Comparison of ENCODE assay signal across 7 cellular contexts in genomic region chr17:81577278-81578000, GRCh38. TPM values are rescaled to one million over a fixed set of nuclear protein-coding genes. Genes with fewer than 3 reads are reported as not detected.
A peak's percentile ranks its signal among the peaks of the same experiment; 100 is the strongest.
DNase-seq lines count a peak whose midpoint lies in the region; ATAC-seq and TF ChIP-seq lines count a peak whose summit lies in the region.
"Had no signal": no experiment of that assay in that cellular context is flagged by ENCODE, and none has a peak within 500 bp of the region (broad histone marks: within the 10 kb centered on the region; RNA-seq: fewer than 3 reads in every experiment).

No MANE protein-coding gene starts in this region.

- H3K9me3 Mint-ChIP-seq in activated CD4-positive, alpha-beta T cell treated with anti-CD3 and anti-CD28 coated beads, Interleukin-2, amount 10 ng/mL, durations not matched to agents 7 days and 5 days = no peaks in the 10 kb centered on the region

- H3K4me3 Mint-ChIP-seq in activated CD4-positive, alpha-beta T cell treated with anti-CD3 and anti-CD28 coated beads, Interleukin-2, amount 10 ng/mL, durations not matched to agents 7 days and 5 days = no peak overlapping the region

- DNase-seq in activated CD4-positive, alpha-beta T cell treated with anti-CD3 and anti-CD28 coated beads, Interleukin-2, amount 10 ng/mL, durations not matched to agents 7 days and 5 days = no peak
- DNase-seq in activated CD4-positive, alpha-beta T cell treated with anti-CD3 and anti-CD28 coated beads for 48 hours = no peak
- DNase-seq in epithelial cell of esophagus (ENCODE audit: low read depth) = peak; percentile 36
- DNase-seq in thoracic aorta (ENCODE audit: low spot score) = no peak
- DNase-seq: activated CD8-positive, alpha-beta memory T cell treated with anti-CD3 and anti-CD28 coated beads, Interleukin-2, amount 50 U/mL, for 48 hours had no signal

- CTCF ChIA-PET in activated CD4-positive, alpha-beta T cell treated with anti-CD3 and anti-CD28 coated beads, Interleukin-2, amount 10 ng/mL, durations not matched to agents 7 days and 5 days (lab: Charles Lee) = interaction anchor here (1.3 kb wide), 1 partner anchor 20 kb away, joined by 5 read pairs; no protein-coding TSS in a partner anchor

- H3K36me3 Mint-ChIP-seq in activated CD4-positive, alpha-beta T cell treated with anti-CD3 and anti-CD28 coated beads, Interleukin-2, amount 10 ng/mL, durations not matched to agents 7 days and 5 days (ENCODE audit: low read depth) = peaks cover 11% of the 10 kb centered on the region

- ATAC-seq in thoracic aorta (ENCODE audit: insufficient number of reproducible peaks, low FRiP score, low read depth) (no peak), HG03280 (IDR thresholded peaks at IDR 0.05; ENCODE audit: unreplicated experiment) (no peak), HG03432 (IDR thresholded peaks at IDR 0.05; ENCODE audit: unreplicated experiment) (no peak)

- peak overlapping the region; percentile 71 to 83 for H3K27ac ChIP-seq in thoracic aorta

- peak overlapping the region; percentile 68 for H3K27ac Mint-ChIP-seq in activated CD4-positive, alpha-beta T cell treated with anti-CD3 and anti-CD28 coated beads, Interleukin-2, amount 10 ng/mL, durations not matched to agents 7 days and 5 days

- no peaks in the 10 kb centered on the region for H3K27me3 Mint-ChIP-seq in activated CD4-positive, alpha-beta T cell treated with anti-CD3 and anti-CD28 coated beads, Interleukin-2, amount 10 ng/mL, durations not matched to agents 7 days and 5 days

- peaks cover 8% of the 10 kb centered on the region for H3K4me1 Mint-ChIP-seq in activated CD4-positive, alpha-beta T cell treated with anti-CD3 and anti-CD28 coated beads, Interleukin-2, amount 10 ng/mL, durations not matched to agents 7 days and 5 days

- H3K36me3 ChIP-seq in thoracic aorta = peaks cover 11% of the 10 kb centered on the region

- H3K4me3 ChIP-seq in epithelial cell of esophagus (ENCODE audit: low read length) (no peak overlapping the region), thoracic aorta (peak overlapping the region; percentile 12)

- no peaks in the 10 kb centered on the region for H3K27me3 ChIP-seq in thoracic aorta (replicated peaks; ENCODE audit: insufficient read depth)

- TF ChIP-seq CTCF in epithelial cell of esophagus (IDR thresholded peaks at IDR 0.05; ENCODE audit: insufficient read depth, low read depth, low read length, missing control alignments) = no peak
- no peak for TF ChIP-seq CTCF in thoracic aorta (IDR thresholded peaks at IDR 0.05)

- peaks cover 23 to 30% of the 10 kb centered on the region in 2 donors for H3K4me1 ChIP-seq in thoracic aorta (ENCODE audit: control insufficient read depth in 1 of 2, low read depth in 2 of 2)

- POLR2A ChIA-PET in activated CD4-positive, alpha-beta T cell treated with anti-CD3 and anti-CD28 coated beads, Interleukin-2, amount 10 ng/mL, durations not matched to agents 7 days and 5 days (lab: Charles Lee) = no interaction called here

- H3K9me3 ChIP-seq in thoracic aorta = no peaks in the 10 kb centered on the region

RNA-seq across cellular contexts. Expression of gene FAAP100, which starts 25.3 kb away (rescaled TPM):
- 10 to 100 TPM; 30.8 to 42.1 TPM for total RNA-seq in activated CD4-positive, alpha-beta T cell treated with anti-CD3 and anti-CD28 coated beads, Interleukin-2, amount 10 ng/mL, durations not matched to agents 7 days and 5 days
- total RNA-seq in thoracic aorta = 10 to 100 TPM; 43.2 to 57.9 TPM

RNA-seq across cellular contexts. Expression of gene FSCN2, which starts 49.3 kb away (rescaled TPM):
- total RNA-seq in activated CD4-positive, alpha-beta T cell treated with anti-CD3 and anti-CD28 coated beads, Interleukin-2, amount 10 ng/mL, durations not matched to agents 7 days and 5 days = under 1 TPM; 0.22 to 0.33 TPM
- total RNA-seq in thoracic aorta = 1 to 10 TPM; 4.2 to 9.2 TPM

RNA-seq across cellular contexts. Expression of gene NPLOC4, which starts 59.5 kb away (rescaled TPM):
- total RNA-seq in activated CD4-positive, alpha-beta T cell treated with anti-CD3 and anti-CD28 coated beads, Interleukin-2, amount 10 ng/mL, durations not matched to agents 7 days and 5 days = 10 to 100 TPM; 91.3 to 98.2 TPM
- 100 to 1,000 TPM in 1 of 2 donors, 10 to 100 TPM in 1; 77.3 to 105 TPM for total RNA-seq in thoracic aorta

RNA-seq across cellular contexts. Expression of gene TSPAN10, which starts 59.6 kb away (rescaled TPM):
- under 1 TPM; 0.75 to 0.89 TPM for total RNA-seq in activated CD4-positive, alpha-beta T cell treated with anti-CD3 and anti-CD28 coated beads, Interleukin-2, amount 10 ng/mL, durations not matched to agents 7 days and 5 days
- under 1 TPM in 1 of 2 donors, not detected in 1; 0.27 TPM for total RNA-seq in thoracic aorta
